In the genomic region with DNA sequence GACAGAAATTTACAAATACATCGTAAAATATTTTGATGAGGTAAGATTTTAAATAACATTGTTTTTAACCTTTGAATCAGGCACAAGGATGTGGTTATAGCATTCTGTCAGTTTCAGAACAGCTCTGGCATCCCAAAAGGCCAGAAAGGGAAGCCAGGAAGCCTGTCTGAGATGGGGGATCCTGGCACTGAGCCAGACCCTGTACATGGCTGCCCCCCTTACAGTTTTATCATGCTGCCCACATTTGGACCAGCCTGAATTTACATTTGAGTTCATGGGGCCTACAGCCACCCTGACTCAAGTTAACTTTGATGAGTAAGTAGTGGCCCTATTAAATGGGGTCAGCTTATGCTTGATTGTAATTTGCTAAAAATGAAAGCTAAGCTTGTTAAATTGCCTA, we compare ENCODE assay signal across 20 cellular contexts.
A peak's percentile ranks its signal among the peaks of the same experiment; 100 is the strongest.
DNase-seq lines count a peak whose midpoint lies in the region; ATAC-seq, FAIRE-seq and TF ChIP-seq lines count a peak whose summit lies in the region.
"Had no signal": no experiment of that assay in that cellular context is flagged by ENCODE, and none has a peak within 500 bp of the region (broad histone marks: within the 10 kb centered on the region; RNA-seq: fewer than 3 reads in every experiment).

No MANE protein-coding gene starts in this region.

- BruUV-seq in K562 (replicated peaks; lab: Mats Ljungman, UMichigan): no TSS peak

- no peaks in the 10 kb centered on the region for H4K20me1 ChIP-seq in K562 (replicated peaks; ENCODE audit: control insufficient read depth, insufficient read depth, low read length)
- H4K20me1 ChIP-seq: BLaER1 had no signal

- H3K4me1 ChIP-seq in K562 (replicated peaks in 1 of 2; ENCODE audit: control insufficient read depth in 2 of 2, insufficient read depth in 2 of 2, low read length in 2 of 2): no peaks in the 10 kb centered on the region; a peak in 2 of 5 replicates
- H3K4me1 ChIP-seq in trophoblast cell (ENCODE audit: control insufficient read depth in 1 of 2, insufficient read depth in 2 of 2, low read length in 2 of 2): peaks cover 5 to 15% of the 10 kb centered on the region in 2 experiments
- no peaks in the 10 kb centered on the region for H3K4me1 ChIP-seq in CD8-positive, alpha-beta memory T cell (ENCODE audit: insufficient read depth, low read length)
- H3K4me1 ChIP-seq: BLaER1 had no signal

- no peaks in the 10 kb centered on the region for H3K27me3 ChIP-seq in K562 (ENCODE audit: control insufficient read depth in 2 of 2, insufficient read depth in 2 of 2, low read length in 2 of 2)
- no peaks in the 10 kb centered on the region for H3K27me3 ChIP-seq in trophoblast cell (ENCODE audit: insufficient read depth, low read length)
- no peaks in the 10 kb centered on the region for H3K27me3 ChIP-seq in CD8-positive, alpha-beta memory T cell (ENCODE audit: insufficient read depth, low read length, poor library complexity, severe bottlenecking)
- H3K27me3 ChIP-seq: BLaER1 had no signal

- H4K8ac ChIP-seq in trophoblast cell (ENCODE audit: low read depth, low read length): peak overlapping the region; percentile 26

- no peak for FAIRE-seq in K562 (lab: Jason Lieb, UNC)
- FAIRE-seq: A549, D721Med had no signal

- no peaks in the 10 kb centered on the region for H3K79me2 ChIP-seq in K562 (ENCODE audit: control insufficient read depth, insufficient read depth, low read length)
- H3K79me2 ChIP-seq in trophoblast cell (ENCODE audit: control insufficient read depth, insufficient read depth, low read length, poor library complexity): no peaks in the 10 kb centered on the region

- H2AK5ac ChIP-seq in trophoblast cell (ENCODE audit: low read length): no peak overlapping the region

- POLR2A ChIA-PET in K562 (lab: Yijun Ruan, JAX): interaction anchor here (1.5 kb wide), 1 partner anchor 14 kb away, joined by 3 read pairs; no protein-coding TSS in a partner anchor
- POLR2A ChIA-PET in CD8-positive, alpha-beta memory T cell (lab: Charles Lee): interaction anchor here (0.6 to 0.7 kb wide), 2 partner anchors 11 to 886 kb away, joined by 3 to 6 read pairs; no protein-coding TSS in a partner anchor

- no peak overlapping the region for H2BK5ac ChIP-seq in trophoblast cell (ENCODE audit: low read depth, low read length, poor library complexity)

- no peak overlapping the region for H3K23ac ChIP-seq in trophoblast cell (ENCODE audit: low read length)

- H4K91ac ChIP-seq in trophoblast cell (ENCODE audit: low read depth, low read length): peak overlapping the region; percentile 72

- no peak overlapping the region for H3K27ac ChIP-seq in K562 (ENCODE audit: extremely low read depth, low read depth, low read length)
- H3K27ac ChIP-seq in trophoblast cell (ENCODE audit: low read depth, low read length): peak overlapping the region; percentile 59
- H3K27ac ChIP-seq in CD8-positive, alpha-beta memory T cell (ENCODE audit: low read depth, low read length): no peak overlapping the region
- H3K27ac ChIP-seq: A549, BLaER1 had no signal

- peaks cover 20% of the 10 kb centered on the region; the same call in 1 of the 2 replicates for H3K36me3 Mint-ChIP-seq in HFFc6 (ENCODE audit: low read depth)
- H3K36me3 Mint-ChIP-seq in CD8-positive, alpha-beta memory T cell: peaks cover 22 to 89% (median 47%) of the 10 kb centered on the region in 3 donors

- DNase-seq in EH (ENCODE audit: low read depth): peak; percentile 27
- DNase-seq in HFFc6: no peak
- DNase-seq in K562 (ENCODE audit: extremely low read depth in 1 of 4, low spot score in 3 of 4): no peak
- DNase-seq in trophoblast cell: no peak
- DNase-seq in CD8-positive, alpha-beta memory T cell: no peak
- DNase-seq: CD8-positive, alpha-beta T cell; KG1; NCI-H1105 treated with DMSO at 0.1 percent for 48 hours; NCI-H1694; NCI-H2227 treated with DMSO at 0.1 percent for 48 hours; NCI-H524; NCI-H82; OCI-M1; Right ventricle myocardium superior had no signal

- no peak overlapping the region for H4K12ac ChIP-seq in trophoblast cell (ENCODE audit: low read depth, low read length)

- no peak overlapping the region for H3K18ac ChIP-seq in trophoblast cell (ENCODE audit: low read length)

- no peak overlapping the region for H3K4ac ChIP-seq in trophoblast cell (ENCODE audit: low read depth, low read length)

- peaks cover 2% of the 10 kb centered on the region for H3K27me3 Mint-ChIP-seq in HFFc6 (ENCODE audit: insufficient read depth)
- H3K27me3 Mint-ChIP-seq in CD8-positive, alpha-beta memory T cell: no peaks in the 10 kb centered on the region

- H3K14ac ChIP-seq in trophoblast cell (ENCODE audit: low read length): peak overlapping the region; percentile 65

- peaks cover 62% of the 10 kb centered on the region for H3K36me3 ChIP-seq in K562 (ENCODE audit: control insufficient read depth, insufficient read depth, low read length)
- no peaks in the 10 kb centered on the region for H3K36me3 ChIP-seq in trophoblast cell (ENCODE audit: control insufficient read depth in 1 of 2, insufficient read depth in 2 of 2, low read length in 2 of 2)
- H3K36me3 ChIP-seq in CD8-positive, alpha-beta memory T cell (ENCODE audit: insufficient read depth, low read length): peaks cover 25% of the 10 kb centered on the region

- no peak overlapping the region for H2AFZ ChIP-seq in K562 (ENCODE audit: low read depth, low read length)
- no peak overlapping the region for H2AFZ ChIP-seq in trophoblast cell (ENCODE audit: insufficient read depth, low read length, poor library complexity)

- H3K4me3 ChIP-seq in K562 (no peak overlapping the region), trophoblast cell (ENCODE audit: low read depth, low read length) (no peak overlapping the region)
- H3K4me3 ChIP-seq in CD8-positive, alpha-beta memory T cell (ENCODE audit: low read length): no peak overlapping the region
- H3K4me3 ChIP-seq: A549, BLaER1 had no signal

- 0 out of 2 replicates have a peak overlapping the region, but pooled peaks have one; percentile 54 for H3K27ac Mint-ChIP-seq in HFFc6
- H3K27ac Mint-ChIP-seq in CD8-positive, alpha-beta memory T cell: no peak overlapping the region
- H3K27ac Mint-ChIP-seq: CD8-positive, alpha-beta T cell had no signal

- H2BK120ac ChIP-seq in trophoblast cell (ENCODE audit: insufficient read depth, low read length, poor library complexity): peak overlapping the region; percentile 71

- intact Hi-C loops in K562 (cut with micrococcal nuclease): loop anchor here (10.0 kb wide), 1 partner anchor 231 kb away; no protein-coding TSS in a partner anchor

- no peaks in the 10 kb centered on the region for H3K9me3 Mint-ChIP-seq in HFFc6
- no peaks in the 10 kb centered on the region for H3K9me3 Mint-ChIP-seq in CD8-positive, alpha-beta memory T cell
- H3K9me3 Mint-ChIP-seq: CD8-positive, alpha-beta T cell had no signal

- H2BK12ac ChIP-seq in trophoblast cell (ENCODE audit: low read length): peak overlapping the region; percentile 68

- no peak for TF ChIP-seq RAD21 in K562 (CRISPR knock-in tag; conservative IDR thresholded peaks at IDR 0.05 in 1 of 2, IDR thresholded peaks at IDR 0.05 in 1 of 2)

- ATAC-seq in K562 (no peak), HG02588 (IDR thresholded peaks at IDR 0.05; ENCODE audit: unreplicated experiment) (no peak), GM19467 (IDR thresholded peaks at IDR 0.05; ENCODE audit: unreplicated experiment) (no peak)
- ATAC-seq: A549; CD8-positive, alpha-beta T cell; HCT116 had no signal

- H3K9me1 ChIP-seq in K562 (ENCODE audit: control insufficient read depth, insufficient read depth, low read length): no peaks in the 10 kb centered on the region

- TF ChIP-seq CTCF in HFFc6 (IDR thresholded peaks at IDR 0.05): no peak
- no peak for TF ChIP-seq CTCF in K562 (IDR thresholded peaks at IDR 0.05 in 2 of 3, conservative IDR thresholded peaks at IDR 0.05 in 1 of 3; ENCODE audit: insufficient read depth in 2 of 3, low read depth in 1 of 3, low read length in 3 of 3)

- TF ChIP-seq EP300 in K562 (IDR thresholded peaks at IDR 0.05; ENCODE audit: low read length): no peak

- WGBS in K562 (ENCODE audit: insufficient coverage, low coverage, missing lambda C conversion rate): 100% methylated on average over 1 of the region's 1 CpG
- no CpG with 5 or more reads among the region's 1 CpG for WGBS in trophoblast cell (ENCODE audit: extremely low coverage, insufficient coverage, insufficient read length)

- H3K79me1 ChIP-seq in trophoblast cell (ENCODE audit: low read length): peaks cover 7% of the 10 kb centered on the region

- H3K9me3 ChIP-seq in K562 (replicated peaks; ENCODE audit: control insufficient read depth, insufficient read depth, low read depth, low read length) (no peaks in the 10 kb centered on the region), trophoblast cell (ENCODE audit: insufficient read depth, low read depth, low read length) (no peaks in the 10 kb centered on the region)
- no peaks in the 10 kb centered on the region for H3K9me3 ChIP-seq in CD8-positive, alpha-beta memory T cell (ENCODE audit: low read length)
- H3K9me3 ChIP-seq: A549 had no signal

- H3K4me2 ChIP-seq in K562 (ENCODE audit: insufficient read depth, low read length) (no peak overlapping the region), trophoblast cell (ENCODE audit: low read length) (no peak overlapping the region)
- H3K4me2 ChIP-seq: A549, BLaER1 had no signal

- in situ Hi-C loops in K562 (cut with MboI): no loop called here

- peaks cover 27% of the 10 kb centered on the region for H3K4me1 Mint-ChIP-seq in HFFc6 (ENCODE audit: low read depth)
- H3K4me1 Mint-ChIP-seq in CD8-positive, alpha-beta memory T cell: peaks cover 3 to 18% (median 15%) of the 10 kb centered on the region in 3 donors

- TF ChIP-seq POLR2A in K562 (conservative IDR thresholded peaks at IDR 0.05): no peak

- CTCF ChIA-PET in K562 (lab: Yijun Ruan, JAX; ENCODE audit: low intra/inter-chr PET ratio): no interaction called here
- CTCF ChIA-PET in CD8-positive, alpha-beta memory T cell (lab: Charles Lee): no interaction called here

- no peak overlapping the region for H3K9ac ChIP-seq in K562 (ENCODE audit: insufficient read depth in 1 of 2, low read depth in 2 of 2, low read length in 2 of 2)
- no peak overlapping the region for H3K9ac ChIP-seq in trophoblast cell (ENCODE audit: low read length)
- H3K9ac ChIP-seq: BLaER1 had no signal

- no peak overlapping the region for H3K4me3 Mint-ChIP-seq in HFFc6
- H3K4me3 Mint-ChIP-seq in CD8-positive, alpha-beta memory T cell: no peak overlapping the region
- H3K4me3 Mint-ChIP-seq: CD8-positive, alpha-beta T cell had no signal

TF ChIP-seq in K562, 482 proteins besides CTCF, POLR2A, EP300 and RAD21:
- no peak for TF ChIP-seq ARHGAP35 (IDR thresholded peaks at IDR 0.05; ENCODE audit: partially characterized antibody)
- peak; percentile 72 for TF ChIP-seq NFIC (IDR thresholded peaks at IDR 0.05)
